ENCODE assay signal across 1 cellular context in genomic region chr12:26884765-26885576, GRCh38.
TF ChIP-seq lines count a peak whose summit lies in the region.

No MANE protein-coding gene starts in this region.

TF ChIP-seq in GM12878, 131 proteins besides CTCF, POLR2A, EP300 and RAD21 (continued from another document and continues in another):
- TF ChIP-seq, protein P1, sequence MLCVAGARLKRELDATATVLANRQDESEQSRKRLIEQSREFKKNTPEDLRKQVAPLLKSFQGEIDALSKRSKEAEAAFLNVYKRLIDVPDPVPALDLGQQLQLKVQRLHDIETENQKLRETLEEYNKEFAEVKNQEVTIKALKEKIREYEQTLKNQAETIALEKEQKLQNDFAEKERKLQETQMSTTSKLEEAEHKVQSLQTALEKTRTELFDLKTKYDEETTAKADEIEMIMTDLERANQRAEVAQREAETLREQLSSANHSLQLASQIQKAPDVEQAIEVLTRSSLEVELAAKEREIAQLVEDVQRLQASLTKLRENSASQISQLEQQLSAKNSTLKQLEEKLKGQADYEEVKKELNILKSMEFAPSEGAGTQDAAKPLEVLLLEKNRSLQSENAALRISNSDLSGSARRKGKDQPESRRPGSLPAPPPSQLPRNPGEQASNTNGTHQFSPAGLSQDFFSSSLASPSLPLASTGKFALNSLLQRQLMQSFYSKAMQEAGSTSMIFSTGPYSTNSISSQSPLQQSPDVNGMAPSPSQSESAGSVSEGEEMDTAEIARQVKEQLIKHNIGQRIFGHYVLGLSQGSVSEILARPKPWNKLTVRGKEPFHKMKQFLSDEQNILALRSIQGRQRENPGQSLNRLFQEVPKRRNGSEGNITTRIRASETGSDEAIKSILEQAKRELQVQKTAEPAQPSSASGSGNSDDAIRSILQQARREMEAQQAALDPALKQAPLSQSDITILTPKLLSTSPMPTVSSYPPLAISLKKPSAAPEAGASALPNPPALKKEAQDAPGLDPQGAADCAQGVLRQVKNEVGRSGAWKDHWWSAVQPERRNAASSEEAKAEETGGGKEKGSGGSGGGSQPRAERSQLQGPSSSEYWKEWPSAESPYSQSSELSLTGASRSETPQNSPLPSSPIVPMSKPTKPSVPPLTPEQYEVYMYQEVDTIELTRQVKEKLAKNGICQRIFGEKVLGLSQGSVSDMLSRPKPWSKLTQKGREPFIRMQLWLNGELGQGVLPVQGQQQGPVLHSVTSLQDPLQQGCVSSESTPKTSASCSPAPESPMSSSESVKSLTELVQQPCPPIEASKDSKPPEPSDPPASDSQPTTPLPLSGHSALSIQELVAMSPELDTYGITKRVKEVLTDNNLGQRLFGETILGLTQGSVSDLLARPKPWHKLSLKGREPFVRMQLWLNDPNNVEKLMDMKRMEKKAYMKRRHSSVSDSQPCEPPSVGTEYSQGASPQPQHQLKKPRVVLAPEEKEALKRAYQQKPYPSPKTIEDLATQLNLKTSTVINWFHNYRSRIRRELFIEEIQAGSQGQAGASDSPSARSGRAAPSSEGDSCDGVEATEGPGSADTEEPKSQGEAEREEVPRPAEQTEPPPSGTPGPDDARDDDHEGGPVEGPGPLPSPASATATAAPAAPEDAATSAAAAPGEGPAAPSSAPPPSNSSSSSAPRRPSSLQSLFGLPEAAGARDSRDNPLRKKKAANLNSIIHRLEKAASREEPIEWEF (IDR thresholded peaks at IDR 0.05; ENCODE audit: insufficient replicate concordance, low read depth, low read length): no peak
- TF ChIP-seq CREM (IDR thresholded peaks at IDR 0.05; ENCODE audit: low read depth) (no peak), CEBPB (IDR thresholded peaks at IDR 0.05; ENCODE audit: borderline replicate concordance in 1 of 2, low read depth in 2 of 2, low read length in 2 of 2) (no peak), IKZF2 (IDR thresholded peaks at IDR 0.05) (no peak), E4F1 (IDR thresholded peaks at IDR 0.05; ENCODE audit: borderline replicate concordance, partially characterized antibody) (no peak), SKIL (IDR thresholded peaks at IDR 0.05; ENCODE audit: low read depth, poor library complexity, severe bottlenecking) (no peak), NR2F1 (conservative IDR thresholded peaks at IDR 0.05) (no peak), IRF4 (IDR thresholded peaks at IDR 0.05; ENCODE audit: low read depth, low read length) (peak; percentile 70; the same call in 1 of the 2 replicates), STAT3 (IDR thresholded peaks at IDR 0.05; ENCODE audit: low read depth, low read length) (no peak), FOXK2 (IDR thresholded peaks at IDR 0.05) (no peak), CBX5 (IDR thresholded peaks at IDR 0.05; ENCODE audit: low read depth) (no peak), MYC (IDR thresholded peaks at IDR 0.05; ENCODE audit: insufficient read depth, insufficient read length, insufficient replicate concordance, low read length, severe bottlenecking) (no peak), MEF2B (IDR thresholded peaks at IDR 0.05; ENCODE audit: partially characterized antibody, poor library complexity, severe bottlenecking) (peak; percentile 22), PBX3 (IDR thresholded peaks at IDR 0.05; ENCODE audit: insufficient replicate concordance, low read depth, low read length) (no peak), SUPT20H (IDR thresholded peaks at IDR 0.05; ENCODE audit: borderline replicate concordance, control insufficient read depth, low read depth, low read length) (no peak), SPI1 (IDR thresholded peaks at IDR 0.05; ENCODE audit: borderline replicate concordance, insufficient read depth, low read depth, low read length) (no peak), HCFC1 (IDR thresholded peaks at IDR 0.05; ENCODE audit: low read length) (no peak), DPF2 (IDR thresholded peaks at IDR 0.05) (0 out of 2 replicates have a peak, but pooled peaks have one; percentile 27), BRCA1 (IDR thresholded peaks at IDR 0.05; ENCODE audit: low read depth, low read length) (no peak), ZNF384 (IDR thresholded peaks at IDR 0.05; ENCODE audit: borderline replicate concordance, low read depth, low read length) (no peak), MXI1 (IDR thresholded peaks at IDR 0.05; ENCODE audit: low read depth, low read length) (no peak), REST (IDR thresholded peaks at IDR 0.05; ENCODE audit: low read depth, low read length) (no peak), SREBF1 (IDR thresholded peaks at IDR 0.05; ENCODE audit: low read length) (no peak), NR2C2 (IDR thresholded peaks at IDR 0.05; ENCODE audit: borderline replicate concordance, control insufficient read depth, insufficient read length, low read depth) (no peak), CHD4 (IDR thresholded peaks at IDR 0.05) (no peak), SMAD1 (IDR thresholded peaks at IDR 0.05; ENCODE audit: low read depth, partially characterized antibody) (no peak), CBFB (IDR thresholded peaks at IDR 0.05; ENCODE audit: low read depth) (no peak), NFIC (IDR thresholded peaks at IDR 0.05; ENCODE audit: low read depth, low read length) (no peak), EZH2 (IDR thresholded peaks at IDR 0.05; ENCODE audit: borderline replicate concordance, control insufficient read depth, low read depth, low read length) (no peak), ZNF274 (IDR thresholded peaks at IDR 0.05; ENCODE audit: insufficient read depth, insufficient read length) (no peak), KAT2A (conservative IDR thresholded peaks at IDR 0.05; ENCODE audit: control insufficient read depth, low read depth, low read length) (no peak), SMC3 (IDR thresholded peaks at IDR 0.05; ENCODE audit: borderline replicate concordance, low read length) (peak; percentile 93), NR2C1 (IDR thresholded peaks at IDR 0.05) (no peak), PRDM15 (CRISPR knock-in tag; IDR thresholded peaks at IDR 0.05) (no peak)
- TF ChIP-seq, protein P2, sequence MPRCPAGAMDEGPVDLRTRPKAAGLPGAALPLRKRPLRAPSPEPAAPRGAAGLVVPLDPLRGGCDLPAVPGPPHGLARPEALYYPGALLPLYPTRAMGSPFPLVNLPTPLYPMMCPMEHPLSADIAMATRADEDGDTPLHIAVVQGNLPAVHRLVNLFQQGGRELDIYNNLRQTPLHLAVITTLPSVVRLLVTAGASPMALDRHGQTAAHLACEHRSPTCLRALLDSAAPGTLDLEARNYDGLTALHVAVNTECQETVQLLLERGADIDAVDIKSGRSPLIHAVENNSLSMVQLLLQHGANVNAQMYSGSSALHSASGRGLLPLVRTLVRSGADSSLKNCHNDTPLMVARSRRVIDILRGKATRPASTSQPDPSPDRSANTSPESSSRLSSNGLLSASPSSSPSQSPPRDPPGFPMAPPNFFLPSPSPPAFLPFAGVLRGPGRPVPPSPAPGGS (IDR thresholded peaks at IDR 0.05; ENCODE audit: borderline replicate concordance, insufficient read depth, low read depth, low read length, poor library complexity, severe bottlenecking): no peak
